Comparison of ENCODE assay signal across 19 cellular contexts in the genomic region with DNA sequence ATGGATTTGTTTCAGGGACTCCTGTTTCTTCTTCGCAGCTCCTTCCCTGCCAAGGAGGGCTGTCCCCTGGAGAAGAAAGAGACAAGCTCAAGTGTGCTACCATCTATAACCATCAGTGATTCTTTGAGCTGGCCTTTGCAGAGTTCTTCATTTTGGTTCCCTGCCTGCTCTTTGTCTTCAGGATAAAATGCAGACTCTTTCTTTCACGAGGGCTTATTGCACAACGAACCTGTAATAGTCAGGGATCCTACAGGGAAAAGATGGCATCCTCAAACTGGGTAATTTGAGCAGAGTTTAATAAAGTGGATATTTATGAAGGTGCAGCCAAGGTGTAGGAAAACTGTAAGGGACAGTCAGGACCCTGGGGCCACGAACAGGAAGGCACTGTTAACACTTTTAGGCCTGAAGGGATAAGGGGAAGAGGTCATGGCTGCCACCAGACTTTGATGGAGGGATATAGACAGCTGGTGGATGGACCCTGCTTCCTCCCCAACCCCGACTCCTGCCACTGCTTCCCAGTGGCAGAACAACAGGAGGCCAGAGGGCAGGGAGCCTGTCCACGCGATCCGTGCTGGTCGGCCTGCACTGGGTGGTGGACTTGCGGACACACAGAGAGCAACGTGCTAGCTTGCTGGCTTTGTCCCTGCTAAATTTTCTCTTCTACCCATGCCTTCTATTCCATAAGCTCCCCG.
DNase-seq lines count a peak whose midpoint lies in the region; ATAC-seq and TF ChIP-seq lines count a peak whose summit lies in the region.
"Had no signal": no experiment of that assay in that cellular context is flagged by ENCODE, and none has a peak within 500 bp of the region (broad histone marks: within the 10 kb centered on the region; RNA-seq: fewer than 3 reads in every experiment).

No MANE protein-coding gene starts in this region.

- WGBS in mesenchymal stem cell = 94% methylated on average over 12 of the region's 12 CpGs
- no CpG with 5 or more reads among the region's 12 CpGs for WGBS in neuronal stem cell (ENCODE audit: extremely low coverage in 2 of 2, insufficient read length in 2 of 2, insufficient replicate concordance in 1 of 2), 2 donors
- 89% methylated on average over 12 of the region's 12 CpGs for WGBS in right cardiac atrium

- H3K4me3 ChIP-seq in mesenchymal stem cell (ENCODE audit: insufficient read depth in 1 of 2, low read depth in 1 of 2, low read length in 2 of 2) (no peak overlapping the region), neuronal stem cell (ENCODE audit: low read length in 2 of 2) (no peak overlapping the region), right cardiac atrium (ENCODE audit: low read length) (no peak overlapping the region), vagina (no peak overlapping the region)
- H3K4me3 ChIP-seq: A549; BLaER1 treated with 17β-estradiol and CSF1 and Interleukin-3, amounts not matched to agents 10 nM and 100 nM had no signal

- H3K14ac ChIP-seq in mesenchymal stem cell (ENCODE audit: low read length in 2 of 2) = no peak overlapping the region
- no peak overlapping the region for H3K14ac ChIP-seq in neuronal stem cell (ENCODE audit: low read length)

- H2AFZ ChIP-seq in mesenchymal stem cell (ENCODE audit: low read depth, low read length) (no peak overlapping the region), neuronal stem cell (ENCODE audit: low read length) (peak overlapping the region; percentile 7)

- intact Hi-C loops in right cardiac atrium (cut with DNase I) = no loop called here
- intact Hi-C loops in vagina (cut with DNase I) = no loop called here

- no peak overlapping the region for H2BK120ac ChIP-seq in mesenchymal stem cell (ENCODE audit: low read depth, low read length)
- no peak overlapping the region for H2BK120ac ChIP-seq in neuronal stem cell (ENCODE audit: low read depth, low read length)

- H3K27ac ChIP-seq in mesenchymal stem cell (ENCODE audit: low read length, poor library complexity, severe bottlenecking) (no peak overlapping the region), neuronal stem cell (replicated peaks; ENCODE audit: low read length) (no peak overlapping the region), right cardiac atrium (ENCODE audit: low read length) (no peak overlapping the region), vagina (no peak overlapping the region)
- H3K27ac ChIP-seq: 22Rv1; A549; BLaER1 treated with 17β-estradiol and CSF1 and Interleukin-3, amounts not matched to agents 10 nM and 100 nM; C4-2B had no signal

- H3K4ac ChIP-seq in mesenchymal stem cell (ENCODE audit: low read depth in 1 of 2, low read length in 2 of 2) (no peak overlapping the region), neuronal stem cell (ENCODE audit: low read length) (no peak overlapping the region)

- H3K23ac ChIP-seq in mesenchymal stem cell (ENCODE audit: low read length in 2 of 2) (no peak overlapping the region), neuronal stem cell (ENCODE audit: low read depth, low read length, poor library complexity) (no peak overlapping the region)

- 0 out of 2 replicates have a peak overlapping the region, but pooled peaks have one; percentile 7 for H3K27ac Mint-ChIP-seq in HFFc6
- H3K27ac Mint-ChIP-seq: B cell; CD4-positive, alpha-beta T cell; CD8-positive, alpha-beta T cell had no signal

- H3K36me3 ChIP-seq in mesenchymal stem cell (ENCODE audit: control insufficient read depth in 1 of 2, insufficient read depth in 2 of 2, low read depth in 1 of 2, low read length in 2 of 2) (peaks cover 0 to 17% of the 10 kb centered on the region in 2 experiments), neuronal stem cell (replicated peaks in 1 of 2; ENCODE audit: control insufficient read depth in 2 of 2, insufficient read depth in 2 of 2, low read length in 2 of 2) (no peaks in the 10 kb centered on the region), vagina (no peaks in the 10 kb centered on the region)
- H3K36me3 ChIP-seq: BLaER1 treated with 17β-estradiol and CSF1 and Interleukin-3, amounts not matched to agents 10 nM and 100 nM had no signal

- H3K9ac ChIP-seq in mesenchymal stem cell (ENCODE audit: low read length) (no peak overlapping the region), neuronal stem cell (ENCODE audit: low read depth, low read length, poor library complexity) (no peak overlapping the region)
- H3K9ac ChIP-seq: BLaER1 treated with 17β-estradiol and CSF1 and Interleukin-3, amounts not matched to agents 10 nM and 100 nM had no signal

- H3K9me3 Mint-ChIP-seq in HFFc6 = no peaks in the 10 kb centered on the region
- H3K9me3 Mint-ChIP-seq: CD4-positive, alpha-beta T cell; CD8-positive, alpha-beta T cell had no signal

- no peak for ATAC-seq in HG03108 (IDR thresholded peaks at IDR 0.05; ENCODE audit: unreplicated experiment)
- ATAC-seq in right cardiac atrium = no peak
- ATAC-seq: A549; CD8-positive, alpha-beta T cell had no signal

- H3K4me2 ChIP-seq in mesenchymal stem cell (ENCODE audit: low read length, poor library complexity, severe bottlenecking) (no peak overlapping the region), neuronal stem cell (ENCODE audit: insufficient read depth, low read length, poor library complexity, severe bottlenecking) (no peak overlapping the region)
- H3K4me2 ChIP-seq: A549; BLaER1 treated with 17β-estradiol and CSF1 and Interleukin-3, amounts not matched to agents 10 nM and 100 nM had no signal

- no peak for DNase-seq in HFFc6
- DNase-seq in mesenchymal stem cell = no peak
- DNase-seq in neuronal stem cell (ENCODE audit: low spot score) = no peak
- DNase-seq in right cardiac atrium = no peak
- DNase-seq in vagina (ENCODE audit: extremely low spot score in 2 of 2) = no peak
- DNase-seq: AML-193; Caco-2; Calu3; CD4-positive, alpha-beta T cell; CD8-positive, alpha-beta T cell; DND-41; EL; GDM1 had no signal

- H2BK12ac ChIP-seq in mesenchymal stem cell (ENCODE audit: low read length in 2 of 2) (no peak overlapping the region), neuronal stem cell (ENCODE audit: low read length) (no peak overlapping the region)

- H3K18ac ChIP-seq in mesenchymal stem cell (ENCODE audit: low read depth in 1 of 2, low read length in 2 of 2) (no peak overlapping the region), neuronal stem cell (ENCODE audit: low read length) (peak overlapping the region; percentile 40)

- peaks cover 40% of the 10 kb centered on the region for H3K79me1 ChIP-seq in mesenchymal stem cell (replicated peaks; ENCODE audit: low read length, poor library complexity, severe bottlenecking)
- H3K79me1 ChIP-seq in neuronal stem cell (ENCODE audit: low read depth, low read length) = no peaks in the 10 kb centered on the region

- no peaks in the 10 kb centered on the region for H3K36me3 Mint-ChIP-seq in HFFc6 (ENCODE audit: low read depth)
- H3K36me3 Mint-ChIP-seq: CD8-positive, alpha-beta T cell had no signal

- peaks cover 2% of the 10 kb centered on the region for H3K27me3 Mint-ChIP-seq in HFFc6 (ENCODE audit: insufficient read depth)
- H3K27me3 Mint-ChIP-seq: B cell; CD4-positive, alpha-beta T cell had no signal

- H4K8ac ChIP-seq in mesenchymal stem cell (ENCODE audit: low read length) (no peak overlapping the region), neuronal stem cell (ENCODE audit: low read depth, low read length) (no peak overlapping the region)

- H3K4me1 Mint-ChIP-seq in HFFc6 (ENCODE audit: low read depth) = peaks cover 40% of the 10 kb centered on the region
- H3K4me1 Mint-ChIP-seq: B cell had no signal

- no peak overlapping the region for H2BK5ac ChIP-seq in mesenchymal stem cell (ENCODE audit: low read depth, low read length, poor library complexity, severe bottlenecking)
- no peak overlapping the region for H2BK5ac ChIP-seq in neuronal stem cell (ENCODE audit: low read length)

- no peak for TF ChIP-seq POLR2A in vagina (IDR thresholded peaks at IDR 0.05)

- H3K4me1 ChIP-seq in mesenchymal stem cell (ENCODE audit: control insufficient read depth, insufficient read depth, low read depth, low read length) = peaks cover 18% of the 10 kb centered on the region
- no peaks in the 10 kb centered on the region for H3K4me1 ChIP-seq in neuronal stem cell (ENCODE audit: control insufficient read depth in 2 of 2, insufficient read depth in 1 of 2, low read depth in 1 of 2, low read length in 2 of 2)
- H3K4me1 ChIP-seq in right cardiac atrium (ENCODE audit: control insufficient read depth, insufficient read depth, low read length) = no peaks in the 10 kb centered on the region
- H3K4me1 ChIP-seq in vagina = no peaks in the 10 kb centered on the region
- H3K4me1 ChIP-seq: A549; BLaER1 treated with 17β-estradiol and CSF1 and Interleukin-3, amounts not matched to agents 10 nM and 100 nM; Caco-2 had no signal

- no peak overlapping the region for H2BK15ac ChIP-seq in mesenchymal stem cell (ENCODE audit: low read depth, poor library complexity, severe bottlenecking)
- H2BK15ac ChIP-seq in neuronal stem cell (ENCODE audit: low read length) = no peak overlapping the region

- H3K27me3 ChIP-seq in mesenchymal stem cell (ENCODE audit: control insufficient read depth in 1 of 2, insufficient read depth in 1 of 2, low read length in 2 of 2) (no peaks in the 10 kb centered on the region), neuronal stem cell (ENCODE audit: control insufficient read depth in 3 of 3, insufficient read depth in 3 of 3, low read depth in 1 of 3, low read length in 3 of 3) (no peaks in the 10 kb centered on the region), right cardiac atrium (ENCODE audit: control insufficient read depth, insufficient read depth) (no peaks in the 10 kb centered on the region), vagina (no peaks in the 10 kb centered on the region)
- H3K27me3 ChIP-seq: BLaER1 treated with 17β-estradiol and CSF1 and Interleukin-3, amounts not matched to agents 10 nM and 100 nM had no signal

- peak overlapping the region; percentile 62 for H2AK5ac ChIP-seq in mesenchymal stem cell (ENCODE audit: low read length, severe bottlenecking)
- no peak overlapping the region for H2AK5ac ChIP-seq in neuronal stem cell (ENCODE audit: low read depth, low read length)

- no peak overlapping the region for H3K4me3 Mint-ChIP-seq in HFFc6
- H3K4me3 Mint-ChIP-seq: B cell; CD4-positive, alpha-beta T cell; CD8-positive, alpha-beta T cell had no signal

- H3K9me3 ChIP-seq in mesenchymal stem cell (ENCODE audit: control insufficient read depth, low read length) (no peaks in the 10 kb centered on the region), neuronal stem cell (replicated peaks in 1 of 2; ENCODE audit: control insufficient read depth in 2 of 2, insufficient read depth in 1 of 2, low read depth in 1 of 2, low read length in 2 of 2) (no peaks in the 10 kb centered on the region), right cardiac atrium (ENCODE audit: control insufficient read depth, low read length) (no peaks in the 10 kb centered on the region), vagina (no peaks in the 10 kb centered on the region)
- H3K9me3 ChIP-seq: A549; BLaER1 treated with 17β-estradiol and CSF1 and Interleukin-3, amounts not matched to agents 10 nM and 100 nM; Caco-2 had no signal

- TF ChIP-seq CTCF in HFFc6 (IDR thresholded peaks at IDR 0.05) (no peak), vagina (IDR thresholded peaks at IDR 0.05) (no peak)

- H4K91ac ChIP-seq in mesenchymal stem cell (ENCODE audit: low read length) = no peak overlapping the region
- no peak overlapping the region for H4K91ac ChIP-seq in neuronal stem cell (ENCODE audit: low read depth, low read length, poor library complexity)
